Comparison of ENCODE assay signal across 8 cellular contexts in the genomic region with DNA sequence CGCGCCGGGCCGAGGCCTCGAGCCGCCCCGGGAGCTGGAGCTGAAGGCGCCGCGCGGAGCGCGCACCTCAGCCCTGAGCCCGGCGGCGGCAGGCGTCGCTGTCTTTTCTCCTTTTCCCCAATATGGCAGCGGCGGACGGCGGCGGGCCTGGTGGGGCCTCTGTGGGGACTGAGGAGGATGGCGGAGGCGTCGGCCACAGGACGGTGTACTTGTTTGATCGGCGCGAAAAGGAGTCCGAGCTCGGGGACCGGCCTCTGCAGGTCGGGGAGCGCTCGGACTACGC. TPM values are rescaled to one million over a fixed set of nuclear protein-coding genes. Genes with fewer than 3 reads are reported as not detected.
DNase-seq lines count a peak whose midpoint lies in the region; ATAC-seq and TF ChIP-seq lines count a peak whose summit lies in the region.

No MANE protein-coding gene starts in this region.

- in situ Hi-C loops in GM13976 (cut with MboI; ENCODE audit: low sequenced_read_pairs, unreplicated experiment) = loop anchor here (25.0 kb wide), 1 partner anchor 1844 kb away; a partner anchor contains a TSS

- POLR2A ChIA-PET in naive thymus-derived CD8-positive, alpha-beta T cell (lab: Charles Lee) = interaction anchor here (0.7 to 12.0 kb wide), 38 partner anchors 11 to 1825 kb away, joined by 3 to 511 read pairs (median 6); a partner anchor contains a TSS

- peaks cover 52% of the 10 kb centered on the region for H4K20me1 ChIP-seq in BLaER1

- H3K4me3 ChIP-seq in BLaER1 = peak overlapping the region; percentile 83
- H3K4me3 ChIP-seq in MG63 = peak overlapping the region; percentile 91
- peak overlapping the region; percentile 92 for H3K4me3 ChIP-seq in choroid plexus epithelial cell (ENCODE audit: low read depth, low read length)

- H3K27ac Mint-ChIP-seq in naive thymus-derived CD8-positive, alpha-beta T cell = peak overlapping the region; percentile 88 to 99 (median 97)

- H3K27me3 ChIP-seq in BLaER1 (no peaks in the 10 kb centered on the region), MG63 (no peaks in the 10 kb centered on the region)

- peaks cover 18% of the 10 kb centered on the region for H3K36me3 ChIP-seq in BLaER1
- peaks cover 1% of the 10 kb centered on the region; the same call in 1 of the 2 replicates for H3K36me3 ChIP-seq in MG63

- peaks cover 26% of the 10 kb centered on the region for H3K4me1 ChIP-seq in BLaER1

- H3K9me3 Mint-ChIP-seq in naive thymus-derived CD8-positive, alpha-beta T cell = peaks cover 0 to 2% (median 0%) of the 10 kb centered on the region in 9 donors

- ATAC-seq in GM19452 (IDR thresholded peaks at IDR 0.05; ENCODE audit: unreplicated experiment) = peak; percentile 23
- peak in 1 of 2 donors; percentile 17 for ATAC-seq in naive thymus-derived CD8-positive, alpha-beta T cell

- H3K9me3 ChIP-seq in BLaER1 (peaks cover 11% of the 10 kb centered on the region), MG63 (no peaks in the 10 kb centered on the region)

- no peaks in the 10 kb centered on the region for H3K27me3 Mint-ChIP-seq in naive thymus-derived CD8-positive, alpha-beta T cell

- H3K4me1 Mint-ChIP-seq in naive thymus-derived CD8-positive, alpha-beta T cell = peaks cover 10 to 65% (median 43%) of the 10 kb centered on the region in 4 donors

- H3K36me3 Mint-ChIP-seq in naive thymus-derived CD8-positive, alpha-beta T cell = peaks cover 8 to 14% (median 8%) of the 10 kb centered on the region in 3 donors

- peak overlapping the region; percentile 88 for H3K4me2 ChIP-seq in BLaER1

- TF ChIP-seq CTCF in choroid plexus epithelial cell (conservative IDR thresholded peaks at IDR 0.05; ENCODE audit: low read depth, low read length) = no peak
- TF ChIP-seq CTCF in GM13976 (IDR thresholded peaks at IDR 0.05; ENCODE audit: borderline replicate concordance, control extremely low read depth, extremely low read depth, insufficient read depth, missing control alignments) = no peak

- peak overlapping the region; percentile 96 for H3K9ac ChIP-seq in BLaER1

- DNase-seq in MG63 (no peak), choroid plexus epithelial cell (ENCODE audit: low read depth) (no peak), UCSD-AML1 (lab: John Stamatoyannopoulos, UW; ENCODE audit: unreplicated experiment) (no peak), GM13976 (ENCODE audit: low spot score) (no peak), HCEC 1CT (no peak)
- no peak for DNase-seq in naive thymus-derived CD8-positive, alpha-beta T cell

- H3K27ac ChIP-seq in BLaER1 = peak overlapping the region; percentile 95

- H3K4me3 Mint-ChIP-seq in naive thymus-derived CD8-positive, alpha-beta T cell = peak overlapping the region; percentile 89 to 99 (median 95)

RNA-seq across cellular contexts. Expression of a gene that starts 0.4 kb away (rescaled TPM):
- total RNA-seq in MG63 (2014; rRNA removed; shearing (Covaris generic); ENCODE audit: low replicate concordance) = 16.2 and 19.0 TPM in 2 replicates
- total RNA-seq in naive thymus-derived CD8-positive, alpha-beta T cell = 100 to 1,000 TPM; 208 to 215 TPM
- polyA plus RNA-seq in naive thymus-derived CD8-positive, alpha-beta T cell = 10 to 100 TPM; 27.7 to 33.7 (median 29.4) TPM

Comparison
In these comparisons a context has a peak if more than half of its experiments do, and no peak if none do; other contexts are left out.
1. RNA of a gene that starts 0.4 kb away (total RNA-seq): 208 to 215 TPM in naive thymus-derived CD8-positive, alpha-beta T cell; 16.2 to 19.0 TPM in MG63; every median in the first group is over 10 times any median in the second.
2. Peak in every context shown above with its lines, with median percentiles within 50 percentile points of each other: H3K4me3 ChIP-seq.